In genomic region chr4:53804719-53805118, GRCh38 we compare ENCODE assay signal across 9 cellular contexts.
DNase-seq lines count a peak whose midpoint lies in the region; ATAC-seq and TF ChIP-seq lines count a peak whose summit lies in the region.
"Had no signal": no experiment of that assay in that cellular context is flagged by ENCODE, and none has a peak within 500 bp of the region (broad histone marks: within the 10 kb centered on the region; RNA-seq: fewer than 3 reads in every experiment).

No MANE protein-coding gene starts in this region.

- H3K4me2 ChIP-seq in HCT116 (ENCODE audit: low read length) (no peak overlapping the region), OCI-LY1 (ENCODE audit: low read length) (no peak overlapping the region)

- H3K9ac ChIP-seq in HCT116 (ENCODE audit: low read length), result no peak overlapping the region
- H3K9ac ChIP-seq in OCI-LY1 (ENCODE audit: low read length), result no peak overlapping the region

- TF ChIP-seq RAD21 in HCT116 (IDR thresholded peaks at IDR 0.05; ENCODE audit: low read depth), result peak; percentile 57

- H3K36me3 ChIP-seq in HCT116 (ENCODE audit: control insufficient read depth in 1 of 2, insufficient read depth in 2 of 2, low read length in 2 of 2), result no peaks in the 10 kb centered on the region
- no peaks in the 10 kb centered on the region for H3K36me3 ChIP-seq in OCI-LY1 (ENCODE audit: insufficient read depth, low read length)
- H3K36me3 ChIP-seq in ascending aorta, result no peaks in the 10 kb centered on the region

- peak; percentile 70 for ATAC-seq in HCT116

- DNase-seq in NCI-H2029 (lab: John Stamatoyannopoulos, UW), result peak; percentile 42
- DNase-seq in NCI-H2029 treated with DMSO at 0.1 percent for 48 hours (lab: John Stamatoyannopoulos, UW), result no peak
- peak; percentile 24 for DNase-seq in HCT116 (ENCODE audit: low read depth, low spot score)
- no peak for DNase-seq in epithelial cell of proximal tubule (ENCODE audit: low read depth)
- peak; percentile 21 for DNase-seq in renal cortical epithelial cell (ENCODE audit: low read depth)
- DNase-seq in NCI-H1694 (lab: John Stamatoyannopoulos, UW), result no peak
- no peak for DNase-seq in ascending aorta (ENCODE audit: low spot score in 2 of 2)

- no peaks in the 10 kb centered on the region for H3K9me2 ChIP-seq in HCT116 (ENCODE audit: insufficient read depth)
- no peaks in the 10 kb centered on the region for H3K9me2 ChIP-seq in OCI-LY1 (ENCODE audit: low read depth, low read length)

- BruUV-seq in HCT116 (replicated peaks; lab: Mats Ljungman, UMichigan), result no TSS peak

- POLR2A ChIA-PET in HCT116 (lab: Charles Lee), result no interaction called here

- H3F3A ChIP-seq in OCI-LY1 (ENCODE audit: insufficient read depth, low read length), result no peaks in the 10 kb centered on the region

- no peaks in the 10 kb centered on the region; the same call in 1 of the 2 replicates for H4K20me1 ChIP-seq in HCT116 (ENCODE audit: insufficient read depth)
- H4K20me1 ChIP-seq in OCI-LY1 (ENCODE audit: insufficient read depth, low read length), result no peaks in the 10 kb centered on the region

- TF ChIP-seq CTCF in HCT116 (IDR thresholded peaks at IDR 0.05 in 2 of 3, conservative IDR thresholded peaks at IDR 0.05 in 1 of 3; ENCODE audit: borderline replicate concordance in 1 of 3, insufficient read depth in 1 of 3, low read depth in 2 of 3, low read length in 2 of 3) (peak; percentile 40 to 71 (median 61); a peak in 5 of 6 replicates), OCI-LY1 (IDR thresholded peaks at IDR 0.05; ENCODE audit: low read length) (peak; percentile 79), epithelial cell of proximal tubule (conservative IDR thresholded peaks at IDR 0.05; ENCODE audit: low read depth, low read length) (peak; percentile 58), ascending aorta (IDR thresholded peaks at IDR 0.05) (peak in 1 of 3 experiments; percentile 11)

- no peaks in the 10 kb centered on the region for H3K79me2 ChIP-seq in HCT116 (ENCODE audit: insufficient read depth, low read length)
- H3K79me2 ChIP-seq in OCI-LY1 (ENCODE audit: insufficient read depth, low read length), result no peaks in the 10 kb centered on the region

- RAD21 ChIA-PET in HCT116 (lab: Charles Lee; ENCODE audit: low non-redundant PET in 1 of 2, low total read pairs in 2 of 2, uncharacterized antibody in 2 of 2, unreplicated experiment in 2 of 2), result interaction anchor here in 1 of 2 experiments (1.3 kb wide), 1 partner anchor 430 kb away, joined by 3 read pairs; no protein-coding TSS in a partner anchor

- TF ChIP-seq POLR2A in HCT116 (IDR thresholded peaks at IDR 0.05; ENCODE audit: borderline replicate concordance, extremely low read depth, insufficient read depth, insufficient read length), result no peak

- CTCF ChIA-PET in HCT116 (lab: Charles Lee), result interaction anchor here (0.8 to 1.8 kb wide), 8 partner anchors 8 to 789 kb away, joined by 3 to 8 read pairs (median 4); no protein-coding TSS in a partner anchor

- no peaks in the 10 kb centered on the region for H3K9me3 ChIP-seq in HCT116 (ENCODE audit: control insufficient read depth in 1 of 2, insufficient read depth in 1 of 2, low read depth in 1 of 2, low read length in 2 of 2)
- H3K9me3 ChIP-seq in OCI-LY1 (ENCODE audit: low read length), result no peaks in the 10 kb centered on the region
- no peaks in the 10 kb centered on the region for H3K9me3 ChIP-seq in ascending aorta

- intact Hi-C loops in HCT116 (cut with micrococcal nuclease), result loop anchor here (2.0 to 10.0 kb wide), 2 partner anchors 608 to 790 kb away; no protein-coding TSS in a partner anchor
- intact Hi-C loops in ascending aorta (cut with DNase I), result no loop called here

- H2AFZ ChIP-seq in HCT116 (ENCODE audit: low read depth, low read length, poor library complexity, severe bottlenecking), result no peak overlapping the region
- no peak overlapping the region for H2AFZ ChIP-seq in OCI-LY1 (ENCODE audit: low read length)

- peaks cover 34% of the 10 kb centered on the region for H3K27me3 ChIP-seq in HCT116 (ENCODE audit: insufficient read depth, low read length)
- H3K27me3 ChIP-seq in OCI-LY1 (ENCODE audit: insufficient read depth, low read length), result no peaks in the 10 kb centered on the region
- no peaks in the 10 kb centered on the region for H3K27me3 ChIP-seq in ascending aorta

- H3K27ac ChIP-seq in HCT116 (ENCODE audit: low read depth, low read length) (no peak overlapping the region), OCI-LY1 (ENCODE audit: low read depth, low read length, poor library complexity, severe bottlenecking) (no peak overlapping the region), ascending aorta (no peak overlapping the region)
- H3K27ac ChIP-seq: skin epidermis had no signal

- H3K4me1 ChIP-seq in HCT116 (ENCODE audit: control insufficient read depth in 1 of 2, insufficient read depth in 2 of 2, low read length in 2 of 2), result no peaks in the 10 kb centered on the region
- H3K4me1 ChIP-seq in OCI-LY1 (ENCODE audit: insufficient read depth, low read length, severe bottlenecking), result no peaks in the 10 kb centered on the region
- no peaks in the 10 kb centered on the region for H3K4me1 ChIP-seq in ascending aorta

- no peak overlapping the region for H3K4me3 ChIP-seq in HCT116 (replicated peaks in 1 of 2; ENCODE audit: low read depth in 1 of 2, low read length in 2 of 2)
- H3K4me3 ChIP-seq in OCI-LY1 (ENCODE audit: low read depth, low read length, poor library complexity, severe bottlenecking), result no peak overlapping the region
- H3K4me3 ChIP-seq in epithelial cell of proximal tubule (ENCODE audit: low read depth, low read length), result no peak overlapping the region
- H3K4me3 ChIP-seq in ascending aorta, result no peak overlapping the region
- H3K4me3 ChIP-seq: skin epidermis had no signal

TF ChIP-seq in HCT116, 20 proteins besides CTCF, POLR2A, EP300 and RAD21:
- TF ChIP-seq, protein P1, sequence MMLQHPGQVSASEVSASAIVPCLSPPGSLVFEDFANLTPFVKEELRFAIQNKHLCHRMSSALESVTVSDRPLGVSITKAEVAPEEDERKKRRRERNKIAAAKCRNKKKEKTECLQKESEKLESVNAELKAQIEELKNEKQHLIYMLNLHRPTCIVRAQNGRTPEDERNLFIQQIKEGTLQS (IDR thresholded peaks at IDR 0.05), result no peak
- TF ChIP-seq POLR2AphosphoS5 (IDR thresholded peaks at IDR 0.05; ENCODE audit: low read depth, low read length) (no peak), SRF (IDR thresholded peaks at IDR 0.05; ENCODE audit: low read depth) (no peak), TCF7L2 (IDR thresholded peaks at IDR 0.05; ENCODE audit: borderline replicate concordance, extremely low read depth, insufficient read depth, insufficient read length) (no peak), SP1 (IDR thresholded peaks at IDR 0.05; ENCODE audit: low read depth) (no peak), CBX3 (IDR thresholded peaks at IDR 0.05; ENCODE audit: low read depth) (no peak), CEBPB (IDR thresholded peaks at IDR 0.05; ENCODE audit: low read depth) (no peak), JUND (IDR thresholded peaks at IDR 0.05) (no peak), EZH2 (IDR thresholded peaks at IDR 0.05) (no peak), MAX (IDR thresholded peaks at IDR 0.05) (no peak)
- TF ChIP-seq, protein P2, sequence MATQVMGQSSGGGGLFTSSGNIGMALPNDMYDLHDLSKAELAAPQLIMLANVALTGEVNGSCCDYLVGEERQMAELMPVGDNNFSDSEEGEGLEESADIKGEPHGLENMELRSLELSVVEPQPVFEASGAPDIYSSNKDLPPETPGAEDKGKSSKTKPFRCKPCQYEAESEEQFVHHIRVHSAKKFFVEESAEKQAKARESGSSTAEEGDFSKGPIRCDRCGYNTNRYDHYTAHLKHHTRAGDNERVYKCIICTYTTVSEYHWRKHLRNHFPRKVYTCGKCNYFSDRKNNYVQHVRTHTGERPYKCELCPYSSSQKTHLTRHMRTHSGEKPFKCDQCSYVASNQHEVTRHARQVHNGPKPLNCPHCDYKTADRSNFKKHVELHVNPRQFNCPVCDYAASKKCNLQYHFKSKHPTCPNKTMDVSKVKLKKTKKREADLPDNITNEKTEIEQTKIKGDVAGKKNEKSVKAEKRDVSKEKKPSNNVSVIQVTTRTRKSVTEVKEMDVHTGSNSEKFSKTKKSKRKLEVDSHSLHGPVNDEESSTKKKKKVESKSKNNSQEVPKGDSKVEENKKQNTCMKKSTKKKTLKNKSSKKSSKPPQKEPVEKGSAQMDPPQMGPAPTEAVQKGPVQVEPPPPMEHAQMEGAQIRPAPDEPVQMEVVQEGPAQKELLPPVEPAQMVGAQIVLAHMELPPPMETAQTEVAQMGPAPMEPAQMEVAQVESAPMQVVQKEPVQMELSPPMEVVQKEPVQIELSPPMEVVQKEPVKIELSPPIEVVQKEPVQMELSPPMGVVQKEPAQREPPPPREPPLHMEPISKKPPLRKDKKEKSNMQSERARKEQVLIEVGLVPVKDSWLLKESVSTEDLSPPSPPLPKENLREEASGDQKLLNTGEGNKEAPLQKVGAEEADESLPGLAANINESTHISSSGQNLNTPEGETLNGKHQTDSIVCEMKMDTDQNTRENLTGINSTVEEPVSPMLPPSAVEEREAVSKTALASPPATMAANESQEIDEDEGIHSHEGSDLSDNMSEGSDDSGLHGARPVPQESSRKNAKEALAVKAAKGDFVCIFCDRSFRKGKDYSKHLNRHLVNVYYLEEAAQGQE (IDR thresholded peaks at IDR 0.05; ENCODE audit: low read depth), result no peak
- TF ChIP-seq, protein P3, sequence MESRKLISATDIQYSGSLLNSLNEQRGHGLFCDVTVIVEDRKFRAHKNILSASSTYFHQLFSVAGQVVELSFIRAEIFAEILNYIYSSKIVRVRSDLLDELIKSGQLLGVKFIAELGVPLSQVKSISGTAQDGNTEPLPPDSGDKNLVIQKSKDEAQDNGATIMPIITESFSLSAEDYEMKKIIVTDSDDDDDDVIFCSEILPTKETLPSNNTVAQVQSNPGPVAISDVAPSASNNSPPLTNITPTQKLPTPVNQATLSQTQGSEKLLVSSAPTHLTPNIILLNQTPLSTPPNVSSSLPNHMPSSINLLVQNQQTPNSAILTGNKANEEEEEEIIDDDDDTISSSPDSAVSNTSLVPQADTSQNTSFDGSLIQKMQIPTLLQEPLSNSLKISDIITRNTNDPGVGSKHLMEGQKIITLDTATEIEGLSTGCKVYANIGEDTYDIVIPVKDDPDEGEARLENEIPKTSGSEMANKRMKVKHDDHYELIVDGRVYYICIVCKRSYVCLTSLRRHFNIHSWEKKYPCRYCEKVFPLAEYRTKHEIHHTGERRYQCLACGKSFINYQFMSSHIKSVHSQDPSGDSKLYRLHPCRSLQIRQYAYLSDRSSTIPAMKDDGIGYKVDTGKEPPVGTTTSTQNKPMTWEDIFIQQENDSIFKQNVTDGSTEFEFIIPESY (IDR thresholded peaks at IDR 0.05; ENCODE audit: extremely low read depth, insufficient replicate concordance, low read length), result no peak

Comparison
In these comparisons a context has a peak if more than half of its experiments do, and no peak if none do; other contexts are left out.
1. DNase-seq: peak in NCI-H2029 (single experiment), HCT116 (single experiment) and renal cortical epithelial cell (single experiment); none in NCI-H2029 treated with DMSO at 0.1 percent for 48 hours (single experiment), epithelial cell of proximal tubule (single experiment), NCI-H1694 (single experiment) and ascending aorta (0 of 2).